1 cellular context compared by ENCODE assay signal in genomic region chr19:18785179-18786124, GRCh38.
TF ChIP-seq lines count a peak whose summit lies in the region.

No MANE protein-coding gene starts in this region.

TF ChIP-seq in SK-N-SH, 30 proteins besides CTCF, POLR2A, EP300 and RAD21 (continued from another document):
- no peak for TF ChIP-seq FOSL2 (IDR thresholded peaks at IDR 0.05; ENCODE audit: borderline replicate concordance, low read depth)
- TF ChIP-seq, protein P1, sequence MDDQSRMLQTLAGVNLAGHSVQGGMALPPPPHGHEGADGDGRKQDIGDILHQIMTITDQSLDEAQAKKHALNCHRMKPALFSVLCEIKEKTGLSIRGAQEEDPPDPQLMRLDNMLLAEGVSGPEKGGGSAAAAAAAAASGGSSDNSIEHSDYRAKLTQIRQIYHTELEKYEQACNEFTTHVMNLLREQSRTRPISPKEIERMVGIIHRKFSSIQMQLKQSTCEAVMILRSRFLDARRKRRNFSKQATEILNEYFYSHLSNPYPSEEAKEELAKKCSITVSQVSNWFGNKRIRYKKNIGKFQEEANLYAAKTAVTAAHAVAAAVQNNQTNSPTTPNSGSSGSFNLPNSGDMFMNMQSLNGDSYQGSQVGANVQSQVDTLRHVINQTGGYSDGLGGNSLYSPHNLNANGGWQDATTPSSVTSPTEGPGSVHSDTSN (IDR thresholded peaks at IDR 0.05): no peak
- no peak for TF ChIP-seq MXI1 (IDR thresholded peaks at IDR 0.05; ENCODE audit: low read depth, low read length)
- TF ChIP-seq ELF1 (IDR thresholded peaks at IDR 0.05): no peak
- TF ChIP-seq, protein P2, sequence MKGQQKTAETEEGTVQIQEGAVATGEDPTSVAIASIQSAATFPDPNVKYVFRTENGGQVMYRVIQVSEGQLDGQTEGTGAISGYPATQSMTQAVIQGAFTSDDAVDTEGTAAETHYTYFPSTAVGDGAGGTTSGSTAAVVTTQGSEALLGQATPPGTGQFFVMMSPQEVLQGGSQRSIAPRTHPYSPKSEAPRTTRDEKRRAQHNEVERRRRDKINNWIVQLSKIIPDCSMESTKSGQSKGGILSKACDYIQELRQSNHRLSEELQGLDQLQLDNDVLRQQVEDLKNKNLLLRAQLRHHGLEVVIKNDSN (IDR thresholded peaks at IDR 0.05; ENCODE audit: borderline replicate concordance, low read depth): no peak
- TF ChIP-seq RXRA (IDR thresholded peaks at IDR 0.05; ENCODE audit: borderline replicate concordance, low read depth): no peak
- TF ChIP-seq FOXM1 (IDR thresholded peaks at IDR 0.05; ENCODE audit: low read depth): no peak
